21 cellular contexts compared by ENCODE assay signal in genomic region chr5:124301850-124302249, GRCh38.
DNase-seq lines count a peak whose midpoint lies in the region; ATAC-seq and TF ChIP-seq lines count a peak whose summit lies in the region.
"Had no signal": no experiment of that assay in that cellular context is flagged by ENCODE, and none has a peak within 500 bp of the region (broad histone marks: within the 10 kb centered on the region; RNA-seq: fewer than 3 reads in every experiment).

No MANE protein-coding gene starts in this region.

- H3K36me3 Mint-ChIP-seq in osteocyte (ENCODE audit: unreplicated experiment): no peaks in the 10 kb centered on the region
- H3K36me3 Mint-ChIP-seq: CD8-positive, alpha-beta T cell had no signal

- no peak overlapping the region for H3K4me2 ChIP-seq in osteoblast (ENCODE audit: insufficient read depth, low read length)

- H3K27ac Mint-ChIP-seq in osteocyte (ENCODE audit: unreplicated experiment): no peak overlapping the region
- H3K27ac Mint-ChIP-seq: CD8-positive, alpha-beta T cell; nephron had no signal

- DNase-seq in Daoy (ENCODE audit: low read depth) (peak; percentile 33), SJSA1 (ENCODE audit: low read depth in 1 of 2, low spot score in 2 of 2) (peak in 1 of 2 experiments; percentile 50), fibroblast of the conjunctiva (ENCODE audit: low read depth) (peak; percentile 32), osteoblast (ENCODE audit: insufficient read length, low spot score, missing footprints) (peak; percentile 53), thyroid gland (no peak), osteocyte (ENCODE audit: extremely low spot score, unreplicated experiment) (no peak), tibial nerve (ENCODE audit: low spot score in 2 of 2) (no peak)
- DNase-seq: activated gamma-delta T cell; body of pancreas; CD8-positive, alpha-beta T cell; GOT3; MV-4-11; NCI-H774; stimulated activated CD4-positive, alpha-beta T cell treated with anti-CD3 and anti-CD28 coated beads, Interleukin-4, amount 100 ng/mL, for 4 hours; T-helper 1 cell; tibial artery had no signal

- H3K79me2 ChIP-seq in osteoblast (ENCODE audit: insufficient read depth, low read length): no peaks in the 10 kb centered on the region

- no peaks in the 10 kb centered on the region for H4K20me1 ChIP-seq in osteoblast (ENCODE audit: insufficient read depth, low read length)

- ATAC-seq in HG03139 (IDR thresholded peaks at IDR 0.05; ENCODE audit: unreplicated experiment): no peak
- ATAC-seq: body of pancreas; CD8-positive, alpha-beta T cell; foreskin keratinocyte; sciatic nerve had no signal

- WGBS in thyroid gland, 2 donors: 89 to 98% methylated on average over 2 of the region's 2 CpGs
- WGBS in tibial nerve, 2 donors: 56 to 73% methylated on average over 2 of the region's 2 CpGs

- no peaks in the 10 kb centered on the region for H3K9me3 ChIP-seq in SJSA1 (replicated peaks)
- H3K9me3 ChIP-seq in osteoblast (ENCODE audit: low read depth, low read length): no peaks in the 10 kb centered on the region
- H3K9me3 ChIP-seq in thyroid gland: no peaks in the 10 kb centered on the region
- no peaks in the 10 kb centered on the region for H3K9me3 ChIP-seq in tibial nerve
- H3K9me3 ChIP-seq: body of pancreas, tibial artery had no signal

- no peak for TF ChIP-seq EP300 in tibial nerve (IDR thresholded peaks at IDR 0.05)

- H3K4me3 ChIP-seq in SJSA1 (no peak overlapping the region), osteoblast (ENCODE audit: insufficient read depth, low read length) (no peak overlapping the region), thyroid gland (replicated peaks in 1 of 3) (no peak overlapping the region), tibial nerve (no peak overlapping the region)
- H3K4me3 ChIP-seq: body of pancreas, tibial artery had no signal

- no peaks in the 10 kb centered on the region for H3K4me1 Mint-ChIP-seq in osteocyte (ENCODE audit: unreplicated experiment)

- H3K27me3 ChIP-seq in SJSA1 (replicated peaks): no peaks in the 10 kb centered on the region
- H3K27me3 ChIP-seq in osteoblast (ENCODE audit: insufficient read depth, low read length): no peaks in the 10 kb centered on the region
- H3K27me3 ChIP-seq in thyroid gland: no peaks in the 10 kb centered on the region
- no peaks in the 10 kb centered on the region for H3K27me3 ChIP-seq in tibial nerve
- H3K27me3 ChIP-seq: body of pancreas, foreskin keratinocyte, tibial artery had no signal

- H3K27me3 Mint-ChIP-seq in osteocyte (ENCODE audit: unreplicated experiment): no peaks in the 10 kb centered on the region

- TF ChIP-seq CTCF in osteoblast (IDR thresholded peaks at IDR 0.05; ENCODE audit: extremely low read depth, low read depth, low read length) (no peak), thyroid gland (IDR thresholded peaks at IDR 0.05) (no peak), osteocyte (IDR thresholded peaks at IDR 0.05) (no peak), tibial nerve (IDR thresholded peaks at IDR 0.05) (no peak)

- intact Hi-C loops in thyroid gland (cut with DNase I): no loop called here

- H3K36me3 ChIP-seq in SJSA1 (no peaks in the 10 kb centered on the region), osteoblast (ENCODE audit: insufficient read depth, low read length) (no peaks in the 10 kb centered on the region), thyroid gland (no peaks in the 10 kb centered on the region), tibial nerve (no peaks in the 10 kb centered on the region)
- H3K36me3 ChIP-seq: tibial artery had no signal

- H3K27ac ChIP-seq in SJSA1 (peak overlapping the region; percentile 43), osteoblast (ENCODE audit: low read depth, low read length) (no peak overlapping the region), thyroid gland (no peak overlapping the region), tibial nerve (peak overlapping the region in 1 of 4 donors; percentile 0)
- H3K27ac ChIP-seq: body of pancreas, foreskin keratinocyte, RWPE1, tibial artery had no signal

- no peak overlapping the region for H3K4me3 Mint-ChIP-seq in osteocyte (ENCODE audit: unreplicated experiment)
- H3K4me3 Mint-ChIP-seq: CD8-positive, alpha-beta T cell; nephron had no signal

- TF ChIP-seq POLR2A in thyroid gland (IDR thresholded peaks at IDR 0.05) (no peak), tibial nerve (IDR thresholded peaks at IDR 0.05) (no peak)

- no peaks in the 10 kb centered on the region for H3K9me3 Mint-ChIP-seq in osteocyte (ENCODE audit: unreplicated experiment)
- H3K9me3 Mint-ChIP-seq: CD8-positive, alpha-beta T cell; nephron had no signal

- H2AFZ ChIP-seq in osteoblast (ENCODE audit: low read length): no peak overlapping the region

- H3K4me1 ChIP-seq in SJSA1 (replicated peaks) (peaks cover 21% of the 10 kb centered on the region), osteoblast (ENCODE audit: insufficient read depth, low read length) (peaks cover 3% of the 10 kb centered on the region), thyroid gland (no peaks in the 10 kb centered on the region), tibial nerve (peaks cover 0 to 4% (median 0%) of the 10 kb centered on the region in 4 donors)
- H3K4me1 ChIP-seq: body of pancreas, foreskin keratinocyte, tibial artery had no signal

Comparison
In these comparisons a context has a peak if more than half of its experiments do, and no peak if none do; other contexts are left out.
1. DNase-seq: peak in Daoy (single experiment), fibroblast of the conjunctiva (single experiment) and osteoblast (single experiment); none in thyroid gland (0 of 2), osteocyte (single experiment) and tibial nerve (0 of 2).